Comparison of ENCODE assay signal across 15 cellular contexts in genomic region chr2:221600388-221600787, GRCh38. TPM values are rescaled to one million over a fixed set of nuclear protein-coding genes. Genes with fewer than 3 reads are reported as not detected.
A peak's percentile ranks its signal among the peaks of the same experiment; 100 is the strongest.
DNase-seq lines count a peak whose midpoint lies in the region; ATAC-seq and TF ChIP-seq lines count a peak whose summit lies in the region.
"Had no signal": no experiment of that assay in that cellular context is flagged by ENCODE, and none has a peak within 500 bp of the region (broad histone marks: within the 10 kb centered on the region; RNA-seq: fewer than 3 reads in every experiment).

No MANE protein-coding gene starts in this region.

- H3K4me2 ChIP-seq in H9 (ENCODE audit: insufficient read depth, insufficient read length, low read length) = no peak overlapping the region
- H3K4me2 ChIP-seq in trophoblast cell (ENCODE audit: low read length) = no peak overlapping the region
- H3K4me2 ChIP-seq in GM23248 (ENCODE audit: unreplicated experiment) = no peak overlapping the region

- H3K18ac ChIP-seq in H9 (ENCODE audit: insufficient read length, low read depth, low read length) (no peak overlapping the region), trophoblast cell (ENCODE audit: low read length) (no peak overlapping the region)

- H4K5ac ChIP-seq in H9 (ENCODE audit: insufficient read length, low read depth, low read length) = no peak overlapping the region

- no peak overlapping the region for H3K23ac ChIP-seq in H9 (ENCODE audit: insufficient read length, low read depth, low read length)
- no peak overlapping the region for H3K23ac ChIP-seq in trophoblast cell (ENCODE audit: low read length)

- H3K79me2 ChIP-seq in H9 (ENCODE audit: insufficient read depth, low read length) (no peaks in the 10 kb centered on the region), trophoblast cell (ENCODE audit: control insufficient read depth, insufficient read depth, low read length, poor library complexity) (no peaks in the 10 kb centered on the region), GM23248 (ENCODE audit: insufficient read depth) (no peaks in the 10 kb centered on the region)

- H3K27ac Mint-ChIP-seq in H9 (peak overlapping the region in 2 of 3 experiments; percentile 26 to 30; a peak in 3 of 7 replicates), endothelial cell (ENCODE audit: unreplicated experiment) (no peak overlapping the region)
- H3K27ac Mint-ChIP-seq: CD4-positive, alpha-beta memory T cell had no signal

- H3K79me1 ChIP-seq in H9 (ENCODE audit: insufficient read depth, low read depth, low read length, poor library complexity, severe bottlenecking) (no peaks in the 10 kb centered on the region), trophoblast cell (ENCODE audit: low read length) (no peaks in the 10 kb centered on the region)

- H2BK120ac ChIP-seq in H9 (ENCODE audit: low read depth, low read length, poor library complexity, severe bottlenecking) = no peak overlapping the region
- peak overlapping the region; percentile 43 for H2BK120ac ChIP-seq in trophoblast cell (ENCODE audit: insufficient read depth, low read length, poor library complexity)

- H2AFZ ChIP-seq in H9 (ENCODE audit: low read length) (no peak overlapping the region), trophoblast cell (ENCODE audit: insufficient read depth, low read length, poor library complexity) (no peak overlapping the region), GM23248 (no peak overlapping the region)

- H3F3A ChIP-seq in GM23248 (ENCODE audit: insufficient read depth) = no peaks in the 10 kb centered on the region

- H3K36me3 Mint-ChIP-seq in H9 (ENCODE audit: insufficient read depth in 1 of 3, low read depth in 3 of 3) (no peaks in the 10 kb centered on the region; a peak in 1 of 7 replicates), endothelial cell (ENCODE audit: low read depth, unreplicated experiment) (no peaks in the 10 kb centered on the region)
- H3K36me3 Mint-ChIP-seq: CD4-positive, alpha-beta memory T cell had no signal

- H2BK5ac ChIP-seq in H9 (ENCODE audit: insufficient read length, low read length) (no peak overlapping the region), trophoblast cell (ENCODE audit: low read depth, low read length, poor library complexity) (no peak overlapping the region)

- no peaks in the 10 kb centered on the region for H3K9me3 Mint-ChIP-seq in H9
- H3K9me3 Mint-ChIP-seq in endothelial cell (ENCODE audit: unreplicated experiment) = no peaks in the 10 kb centered on the region

- H3K27me3 ChIP-seq in H9 (ENCODE audit: insufficient read depth, low read length) (no peaks in the 10 kb centered on the region), trophoblast cell (ENCODE audit: insufficient read depth, low read length) (no peaks in the 10 kb centered on the region), GM23248 (replicated peaks; ENCODE audit: insufficient read depth) (peaks cover 9% of the 10 kb centered on the region; the same call in 1 of the 2 replicates)
- H3K27me3 ChIP-seq: BE2C had no signal

- H4K20me1 ChIP-seq in H9 (ENCODE audit: control insufficient read depth, insufficient read depth, insufficient read length) (no peaks in the 10 kb centered on the region), GM23248 (ENCODE audit: insufficient read depth) (no peaks in the 10 kb centered on the region)

- no peaks in the 10 kb centered on the region for H3K23me2 ChIP-seq in H9 (ENCODE audit: insufficient read length, low read depth, low read length, poor library complexity, severe bottlenecking)

- TF ChIP-seq CTCF in H9 (conservative IDR thresholded peaks at IDR 0.05) = no peak
- no peak for TF ChIP-seq CTCF in endothelial cell (IDR thresholded peaks at IDR 0.05; ENCODE audit: unreplicated experiment)

- no peak overlapping the region for H2BK15ac ChIP-seq in H9 (ENCODE audit: low read depth, low read length)

- no peak overlapping the region for H3K4ac ChIP-seq in H9 (ENCODE audit: low read depth, low read length)
- H3K4ac ChIP-seq in trophoblast cell (ENCODE audit: low read depth, low read length) = no peak overlapping the region

- H3K4me3 Mint-ChIP-seq in H9 (no peak overlapping the region), endothelial cell (ENCODE audit: unreplicated experiment) (no peak overlapping the region)
- H3K4me3 Mint-ChIP-seq: CD4-positive, alpha-beta memory T cell had no signal

- in situ Hi-C loops in GM23248 (cut with MboI) = no loop called here

- H4K8ac ChIP-seq in H9 (replicated peaks; ENCODE audit: insufficient read length, low read depth, low read length) (no peak overlapping the region), trophoblast cell (ENCODE audit: low read depth, low read length) (no peak overlapping the region)

- no peak overlapping the region for H4K12ac ChIP-seq in trophoblast cell (ENCODE audit: low read depth, low read length)

- H3K4me1 Mint-ChIP-seq in H9 (peaks cover 26 to 28% of the 10 kb centered on the region in 2 experiments), endothelial cell (ENCODE audit: unreplicated experiment) (peaks cover 19% of the 10 kb centered on the region)
- H3K4me1 Mint-ChIP-seq: CD4-positive, alpha-beta memory T cell had no signal

- H2AK5ac ChIP-seq in H9 (ENCODE audit: insufficient read length, low read length) = no peak overlapping the region
- no peak overlapping the region for H2AK5ac ChIP-seq in trophoblast cell (ENCODE audit: low read length)

- no peak overlapping the region for H2BK12ac ChIP-seq in H9 (ENCODE audit: insufficient read length, low read depth, low read length)
- H2BK12ac ChIP-seq in trophoblast cell (ENCODE audit: low read length) = peak overlapping the region; percentile 30

- no peak for ATAC-seq in GM21390 (IDR thresholded peaks at IDR 0.05; ENCODE audit: unreplicated experiment)
- ATAC-seq: HCT116 had no signal

- H3K27ac ChIP-seq in H9 (ENCODE audit: insufficient read length, low read depth, low read length) (no peak overlapping the region), trophoblast cell (ENCODE audit: low read depth, low read length) (no peak overlapping the region), GM23248 (no peak overlapping the region)
- H3K27ac ChIP-seq: C4-2B, HL-60 had no signal

- no peak overlapping the region for H3K4me3 ChIP-seq in trophoblast cell (ENCODE audit: low read depth, low read length)
- H3K4me3 ChIP-seq in GM23248 = no peak overlapping the region

- no CpG with 5 or more reads among the region's 5 CpGs for WGBS in H9 (ENCODE audit: extremely low coverage, insufficient read length, low lambda C conversion rate)
- WGBS in trophoblast cell (ENCODE audit: extremely low coverage, insufficient coverage, insufficient read length) = no CpG with 5 or more reads among the region's 5 CpGs
- WGBS in GM23248 (ENCODE audit: low coverage in 1 of 2, low lambda C conversion rate in 2 of 2, missing lambda C conversion rate in 2 of 2), 2 experiments = 86 to 89% methylated on average over 5 of the region's 5 CpGs

- no peaks in the 10 kb centered on the region for H3K36me3 ChIP-seq in trophoblast cell (ENCODE audit: control insufficient read depth in 1 of 2, insufficient read depth in 2 of 2, low read length in 2 of 2)
- no peaks in the 10 kb centered on the region for H3K36me3 ChIP-seq in GM23248 (ENCODE audit: low read depth)
- H3K36me3 ChIP-seq: BE2C had no signal

- H3K9ac ChIP-seq in H9 (ENCODE audit: extremely low read depth, insufficient read length, low read length) (no peak overlapping the region), trophoblast cell (ENCODE audit: low read length) (no peak overlapping the region), GM23248 (no peak overlapping the region)

- H2BK20ac ChIP-seq in H9 (ENCODE audit: low read depth, low read length, poor library complexity, severe bottlenecking) = no peak overlapping the region

- no peak overlapping the region for H3T11ph ChIP-seq in H9 (ENCODE audit: low read length)

- H3K27me3 Mint-ChIP-seq in H9 (ENCODE audit: low read depth) (no peaks in the 10 kb centered on the region), endothelial cell (ENCODE audit: unreplicated experiment) (peaks cover 5% of the 10 kb centered on the region)

- H3K4me1 ChIP-seq in H9 (ENCODE audit: insufficient read depth, low read length) = no peaks in the 10 kb centered on the region; the same call in 1 of the 2 replicates
- peaks cover 4 to 5% of the 10 kb centered on the region in 2 experiments for H3K4me1 ChIP-seq in trophoblast cell (ENCODE audit: control insufficient read depth in 1 of 2, insufficient read depth in 2 of 2, low read length in 2 of 2)
- H3K4me1 ChIP-seq in GM23248 (ENCODE audit: insufficient read depth) = 0 out of 2 replicates have a peak, but pooled peaks cover 7% of the 10 kb centered on the region
- H3K4me1 ChIP-seq: BE2C had no signal

- no peaks in the 10 kb centered on the region for H3K9me2 ChIP-seq in GM23248 (ENCODE audit: insufficient read depth)

- H3K14ac ChIP-seq in H9 (ENCODE audit: insufficient read depth, low read length) (no peak overlapping the region; the same call in 1 of the 2 replicates), trophoblast cell (ENCODE audit: low read length) (no peak overlapping the region)

- H4K91ac ChIP-seq in H9 (ENCODE audit: insufficient read length, low read depth, low read length) = peak overlapping the region; percentile 84
- H4K91ac ChIP-seq in trophoblast cell (ENCODE audit: low read depth, low read length) = no peak overlapping the region

- no peak overlapping the region for H3K56ac ChIP-seq in H9 (ENCODE audit: insufficient read length, low read depth, low read length)

- DNase-seq in H9 (no peak), inferior parietal cortex (ENCODE audit: extremely low spot score) (peak; percentile 44), trophoblast cell (no peak), glomerular visceral epithelial cell (ENCODE audit: extremely low spot score) (no peak), endothelial cell (ENCODE audit: low spot score) (no peak), GM23248 (no peak)
- DNase-seq: BE2C; CD4-positive, alpha-beta memory T cell; DMS153; DMS79 treated with DMSO at 0.1 percent for 48 hours; EL had no signal

- H3K9me3 ChIP-seq in H9 (ENCODE audit: control insufficient read depth, low read depth, low read length) = no peaks in the 10 kb centered on the region
- H3K9me3 ChIP-seq in trophoblast cell (ENCODE audit: insufficient read depth, low read depth, low read length) = no peaks in the 10 kb centered on the region
- H3K9me3 ChIP-seq in GM23248 (ENCODE audit: low read depth) = no peaks in the 10 kb centered on the region
- H3K9me3 ChIP-seq: BE2C had no signal

RNA-seq across cellular contexts. Expression of gene EPHA4, which starts 28.3 kb away (rescaled TPM):
- total RNA-seq in H9 (2021) = 20.6 and 25.1 TPM in 2 replicates
- polyA plus RNA-seq in trophoblast cell (2013) = 5.3 and 6.3 TPM in 2 replicates
- 62.0 TPM for total RNA-seq in endothelial cell (ENCODE audit: unreplicated experiment)
- 42.2 and 47.8 TPM in 2 replicates for total RNA-seq in GM23248 (2014; rRNA removed; shearing (Covaris generic))
- polyA plus RNA-seq in GM23248 (2016; fragmentation: Nextera tagmentation; extraction: Ambion mirVana) = 18.9 and 24.4 TPM in 2 replicates
